ENCODE assay signal across 8 cellular contexts in the genomic region with DNA sequence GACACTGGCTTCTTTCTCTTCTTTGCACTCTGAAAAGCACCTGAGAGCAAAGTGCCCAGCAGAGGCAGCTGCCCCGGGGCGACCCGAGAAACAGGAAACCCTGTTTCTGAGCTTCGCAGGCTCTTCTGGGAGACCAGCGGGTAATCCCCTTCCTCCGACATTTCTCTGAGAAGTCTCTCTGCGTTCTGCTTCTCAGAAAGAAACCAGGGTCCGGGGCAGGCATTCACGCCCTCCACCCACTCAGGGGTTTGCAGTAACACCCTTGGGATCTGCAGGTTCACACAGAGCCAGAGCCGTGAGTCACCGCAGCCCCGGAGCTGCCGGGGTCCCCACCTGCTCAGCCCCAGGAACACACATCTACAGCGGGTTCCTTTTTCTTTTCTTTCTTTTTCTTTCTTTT.
DNase-seq lines count a peak whose midpoint lies in the region; ATAC-seq, FAIRE-seq and TF ChIP-seq lines count a peak whose summit lies in the region.

No MANE protein-coding gene starts in this region.

- H3K9me3 Mint-ChIP-seq in T-cell (no peaks in the 10 kb centered on the region), astrocyte (ENCODE audit: unreplicated experiment) (no peaks in the 10 kb centered on the region)

- FAIRE-seq in astrocyte (lab: Jason Lieb, UNC), result no peak

- no peaks in the 10 kb centered on the region for H3K27me3 Mint-ChIP-seq in T-cell
- no peaks in the 10 kb centered on the region for H3K27me3 Mint-ChIP-seq in astrocyte (ENCODE audit: low read depth, unreplicated experiment)

- H3K4me1 ChIP-seq in astrocyte (ENCODE audit: insufficient read depth, low read length), result no peaks in the 10 kb centered on the region
- H3K4me1 ChIP-seq in tibial artery, result no peaks in the 10 kb centered on the region

- H3K4me3 ChIP-seq in astrocyte (ENCODE audit: insufficient read depth, low read depth, low read length), result no peak overlapping the region
- peak overlapping the region in 1 of 2 donors; percentile 24 for H3K4me3 ChIP-seq in tibial artery

- H3K79me2 ChIP-seq in astrocyte (ENCODE audit: insufficient read depth, low read length), result no peaks in the 10 kb centered on the region

- no peaks in the 10 kb centered on the region for H3K9me3 ChIP-seq in astrocyte (ENCODE audit: insufficient read depth, low read depth, low read length)
- no peaks in the 10 kb centered on the region for H3K9me3 ChIP-seq in tibial artery

- peak overlapping the region; percentile 11 for H3K4me2 ChIP-seq in astrocyte (ENCODE audit: low read length)

- no peaks in the 10 kb centered on the region for H4K20me1 ChIP-seq in astrocyte (ENCODE audit: insufficient read depth, low read length)

- H3K9ac ChIP-seq in astrocyte (ENCODE audit: low read length), result no peak overlapping the region

- H3K27ac ChIP-seq in astrocyte (ENCODE audit: low read depth, low read length), result no peak overlapping the region
- H3K27ac ChIP-seq in tibial artery, result no peak overlapping the region

- no peaks in the 10 kb centered on the region for H3K27me3 ChIP-seq in astrocyte (ENCODE audit: insufficient read depth, low read length)
- no peaks in the 10 kb centered on the region for H3K27me3 ChIP-seq in tibial artery

- H3K36me3 ChIP-seq in astrocyte (ENCODE audit: insufficient read depth, low read length) (no peaks in the 10 kb centered on the region), tibial artery (no peaks in the 10 kb centered on the region)

- ATAC-seq in GM18502 (IDR thresholded peaks at IDR 0.05; ENCODE audit: poor library complexity, unreplicated experiment), result peak; percentile 65
- ATAC-seq in HG02623 (IDR thresholded peaks at IDR 0.05; ENCODE audit: unreplicated experiment), result peak; percentile 65
- peak; percentile 90 to 97 (median 96) for ATAC-seq in T-cell (replicated peaks in 1 of 4)

- DNase-seq in T-cell (peak; percentile 48 to 79 (median 66)), astrocyte (ENCODE audit: low read depth) (no peak), tibial artery (no peak), AG08395 (ENCODE audit: low spot score) (no peak), D341Med (ENCODE audit: low spot score) (no peak)
- DNase-seq in stimulated activated CD4-positive, alpha-beta T cell treated with anti-CD3 and anti-CD28 coated beads, Interleukin-4, amount 100 ng/mL, for 4 hours, result peak; percentile 59 to 76

- CTCF ChIA-PET in T-cell (lab: Charles Lee), result interaction anchor here in 1 of 2 donors (0.5 to 1.5 kb wide), 4 partner anchors 9 to 324 kb away, joined by 3 to 7 read pairs (median 3); no protein-coding TSS in a partner anchor

- intact Hi-C loops in tibial artery (cut with DNase I; ENCODE audit: low total_unique reads), result no loop called here

- peak overlapping the region; percentile 89 to 93 (median 91) for H3K4me3 Mint-ChIP-seq in T-cell
- H3K4me3 Mint-ChIP-seq in astrocyte (ENCODE audit: unreplicated experiment), result no peak overlapping the region

- H3K27ac Mint-ChIP-seq in T-cell (peak overlapping the region; percentile 97), astrocyte (ENCODE audit: unreplicated experiment) (no peak overlapping the region)

- POLR2A ChIA-PET in T-cell (lab: Charles Lee), result interaction anchor here (0.6 to 1.8 kb wide), 3 partner anchors 9 to 452 kb away, joined by 3 to 8 read pairs (median 4); a partner anchor contains a TSS

- H3K36me3 Mint-ChIP-seq in T-cell, result no peaks in the 10 kb centered on the region
- H3K36me3 Mint-ChIP-seq in astrocyte (ENCODE audit: low read depth, unreplicated experiment), result no peaks in the 10 kb centered on the region

- no peak overlapping the region for H2AFZ ChIP-seq in astrocyte (ENCODE audit: low read depth, low read length)

- H3K4me1 Mint-ChIP-seq in T-cell (peaks cover 18 to 29% (median 28%) of the 10 kb centered on the region in 3 donors), astrocyte (ENCODE audit: low read depth, unreplicated experiment) (peaks cover 8% of the 10 kb centered on the region)

- no peak for TF ChIP-seq CTCF in astrocyte (IDR thresholded peaks at IDR 0.05; ENCODE audit: insufficient read depth, low read depth, low read length)
- TF ChIP-seq CTCF in tibial artery (IDR thresholded peaks at IDR 0.05), result no peak

Comparison
In these comparisons a context has a peak if more than half of its experiments do, and no peak if none do; other contexts are left out.
1. DNase-seq: peak in T-cell (34 of 34) and stimulated activated CD4-positive, alpha-beta T cell treated with anti-CD3 and anti-CD28 coated beads, Interleukin-4, amount 100 ng/mL, for 4 hours (2 of 2); none in astrocyte (single experiment), tibial artery (0 of 2), AG08395 (single experiment) and D341Med (single experiment).
2. Peak in every context shown above with its lines, with median percentiles within 50 percentile points of each other: ATAC-seq.